In the genomic region with DNA sequence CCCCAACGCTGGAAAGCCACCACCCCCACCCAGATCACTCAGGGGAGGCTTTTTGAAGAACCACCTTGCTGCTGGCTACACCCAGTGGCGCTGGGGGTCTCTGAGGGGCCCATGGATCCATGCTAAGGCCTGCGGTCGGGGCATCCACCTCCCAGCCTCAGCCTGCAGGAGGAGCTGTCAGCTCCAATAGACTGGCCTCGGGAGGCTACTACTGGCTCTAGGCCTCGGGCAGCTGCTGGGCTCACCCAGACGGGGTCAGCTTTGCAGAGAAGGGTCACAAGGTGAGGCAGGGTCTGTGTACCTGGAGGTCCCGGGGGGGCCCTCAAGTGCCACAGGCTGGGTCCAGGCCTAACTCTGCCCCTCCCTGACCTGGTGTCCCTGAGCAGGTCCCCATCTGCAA, we compare ENCODE assay signal across 26 cellular contexts.
A peak's percentile ranks its signal among the peaks of the same experiment; 100 is the strongest.
DNase-seq lines count a peak whose midpoint lies in the region; ATAC-seq and TF ChIP-seq lines count a peak whose summit lies in the region.
"Had no signal": no experiment of that assay in that cellular context is flagged by ENCODE, and none has a peak within 500 bp of the region (broad histone marks: within the 10 kb centered on the region; RNA-seq: fewer than 3 reads in every experiment).

No MANE protein-coding gene starts in this region.

- H4K5ac ChIP-seq in mesendoderm (ENCODE audit: low read length) = no peak overlapping the region

- H2AFZ ChIP-seq in GM23338 = no peak overlapping the region

- H3K9me3 Mint-ChIP-seq in GM23338 (no peaks in the 10 kb centered on the region; the same call in 2 of the 3 replicates), chondrocyte (ENCODE audit: low read depth) (no peaks in the 10 kb centered on the region)

- no peaks in the 10 kb centered on the region for H3K79me1 ChIP-seq in mesendoderm (ENCODE audit: low read length)

- H3K56ac ChIP-seq in mesendoderm (ENCODE audit: low read length) = no peak overlapping the region

- no peak overlapping the region for H3K4ac ChIP-seq in mesendoderm (ENCODE audit: low read depth, low read length)

- H3K27ac Mint-ChIP-seq in GM23338 (no peak overlapping the region), chondrocyte (ENCODE audit: unreplicated experiment) (no peak overlapping the region)
- H3K27ac Mint-ChIP-seq: activated CD4-positive, alpha-beta T cell treated with anti-CD3 and anti-CD28 coated beads, Interleukin-2, amount 10 ng/mL, durations not matched to agents 24 days and 14 days; activated naive CD8-positive, alpha-beta T cell had no signal

- H3K4me1 Mint-ChIP-seq in GM23338 (peaks cover 2% of the 10 kb centered on the region; the same call in 1 of the 3 replicates), chondrocyte (ENCODE audit: low read depth) (no peaks in the 10 kb centered on the region)
- H3K4me1 Mint-ChIP-seq: activated CD4-positive, alpha-beta T cell treated with anti-CD3 and anti-CD28 coated beads, Interleukin-2, amount 10 ng/mL, durations not matched to agents 24 days and 14 days had no signal

- H3K4me2 ChIP-seq in GM23338 (no peak overlapping the region), mesendoderm (ENCODE audit: low read length) (no peak overlapping the region)

- H4K20me1 ChIP-seq in GM23338 (replicated peaks; ENCODE audit: insufficient read depth) = no peaks in the 10 kb centered on the region

- no peak overlapping the region for H3K9ac ChIP-seq in mesendoderm (ENCODE audit: low read length)

- H3K4me3 ChIP-seq in BE2C (ENCODE audit: low read depth, low read length) (no peak overlapping the region), GM23338 (no peak overlapping the region), mesendoderm (ENCODE audit: low read length) (no peak overlapping the region)
- H3K4me3 ChIP-seq: HAP-1, left ventricle myocardium inferior, prostate gland, stomach had no signal

- H3K4me1 ChIP-seq in BE2C (peaks cover 27% of the 10 kb centered on the region), GM23338 (ENCODE audit: insufficient read depth) (no peaks in the 10 kb centered on the region), mesendoderm (ENCODE audit: control insufficient read depth, low read depth, low read length) (no peaks in the 10 kb centered on the region)
- H3K4me1 ChIP-seq: HAP-1 had no signal

- H2BK120ac ChIP-seq in mesendoderm (ENCODE audit: low read depth, low read length) = no peak overlapping the region

- H3K79me2 ChIP-seq in GM23338 (replicated peaks; ENCODE audit: insufficient read depth) (no peaks in the 10 kb centered on the region), mesendoderm (ENCODE audit: control insufficient read depth, insufficient read depth, low read length) (no peaks in the 10 kb centered on the region)

- DNase-seq in BE2C = no peak
- DNase-seq in GM23338 (ENCODE audit: low spot score) = peak; percentile 56
- DNase-seq in chondrocyte (ENCODE audit: low spot score) = peak; percentile 81
- peak; percentile 22 for DNase-seq in mesendoderm
- no peak for DNase-seq in NCI-H345 treated with DMSO at 0.1 percent for 48 hours (lab: John Stamatoyannopoulos, UW; ENCODE audit: unreplicated experiment)
- DNase-seq in Ammon's horn (ENCODE audit: low spot score) = no peak
- no peak for DNase-seq in A172 (ENCODE audit: low spot score)
- DNase-seq in ACHN = no peak
- DNase-seq: activated CD4-positive, alpha-beta T cell treated with anti-CD3 and anti-CD28 coated beads, Interleukin-2, amount 10 ng/mL, durations not matched to agents 24 days and 14 days; activated CD8-positive, alpha-beta memory T cell treated with anti-CD3 and anti-CD28 coated beads for 24 hours; activated T-cell treated with anti-CD3 and anti-CD28 coated beads for 4 hours; aorta; effector CD4-positive, alpha-beta T cell; Kasumi-1; MV-4-11; NCI-H1436 treated with DMSO at 0.1 percent for 48 hours; NCI-H2081 treated with DMSO at 0.1 percent for 48 hours; NCI-H2227 treated with DMSO at 0.1 percent for 48 hours; stomach; SW 1271 had no signal

- in situ Hi-C loops in ACHN (cut with HindIII; ENCODE audit: low pct_ligation_motif_present, low pct_unique_long_range_greater_than_20kb, low sequenced_read_pairs) = no loop called here

- H3K36me3 ChIP-seq in BE2C = no peaks in the 10 kb centered on the region
- no peaks in the 10 kb centered on the region for H3K36me3 ChIP-seq in GM23338 (ENCODE audit: insufficient read depth)
- H3K36me3 ChIP-seq in mesendoderm (ENCODE audit: control insufficient read depth, insufficient read depth, low read length) = no peaks in the 10 kb centered on the region
- H3K36me3 ChIP-seq: HAP-1, left ventricle myocardium inferior, neutrophil, prostate gland, stomach had no signal

- H3K4me3 Mint-ChIP-seq in GM23338 (no peak overlapping the region), chondrocyte (ENCODE audit: unreplicated experiment) (no peak overlapping the region)
- H3K4me3 Mint-ChIP-seq: activated CD4-positive, alpha-beta T cell treated with anti-CD3 and anti-CD28 coated beads, Interleukin-2, amount 10 ng/mL, durations not matched to agents 24 days and 14 days; activated naive CD8-positive, alpha-beta T cell had no signal

- peak; percentile 40 for TF ChIP-seq CTCF in BE2C (IDR thresholded peaks at IDR 0.05; ENCODE audit: low read depth, low read length)
- peak; percentile 47 to 63 for TF ChIP-seq CTCF in GM23338 (conservative IDR thresholded peaks at IDR 0.05; ENCODE audit: low read depth in 2 of 2)
- TF ChIP-seq CTCF in chondrocyte (IDR thresholded peaks at IDR 0.05) = peak; percentile 22

- no peaks in the 10 kb centered on the region for H3K27me3 ChIP-seq in BE2C
- no peaks in the 10 kb centered on the region for H3K27me3 ChIP-seq in GM23338 (ENCODE audit: insufficient read depth)
- H3K27me3 ChIP-seq in mesendoderm (ENCODE audit: insufficient read depth, low read length, poor library complexity) = no peaks in the 10 kb centered on the region
- H3K27me3 ChIP-seq: neutrophil had no signal

- H4K8ac ChIP-seq in mesendoderm (ENCODE audit: low read depth, low read length) = no peak overlapping the region

- H3K9me2 ChIP-seq in GM23338 (ENCODE audit: insufficient read depth) = no peaks in the 10 kb centered on the region

- H3K27me3 Mint-ChIP-seq in GM23338 (ENCODE audit: insufficient read depth, low read depth, poor library complexity) (peaks cover 6% of the 10 kb centered on the region), chondrocyte (ENCODE audit: low read depth) (peaks cover 33% of the 10 kb centered on the region)
- H3K27me3 Mint-ChIP-seq: activated CD4-positive, alpha-beta T cell treated with anti-CD3 and anti-CD28 coated beads, Interleukin-2, amount 10 ng/mL, durations not matched to agents 24 days and 14 days; activated naive CD8-positive, alpha-beta T cell had no signal

- no peak overlapping the region for H3K18ac ChIP-seq in mesendoderm (ENCODE audit: low read length)

- H3K27ac ChIP-seq in GM23338 (ENCODE audit: low read depth) (no peak overlapping the region), mesendoderm (ENCODE audit: low read depth, low read length) (no peak overlapping the region)
- H3K27ac ChIP-seq: epithelial cell of prostate, left ventricle myocardium inferior, neutrophil, prostate gland had no signal

- H2BK5ac ChIP-seq in mesendoderm (ENCODE audit: low read length) = no peak overlapping the region

- H3K36me3 Mint-ChIP-seq in GM23338 (ENCODE audit: low read depth) (no peaks in the 10 kb centered on the region), chondrocyte (ENCODE audit: low read depth) (no peaks in the 10 kb centered on the region)
- H3K36me3 Mint-ChIP-seq: activated naive CD8-positive, alpha-beta T cell had no signal

- peak; percentile 96 for ATAC-seq in GM23338

- no CpG with 5 or more reads among the region's 8 CpGs for WGBS in mesendoderm (ENCODE audit: extremely low coverage, insufficient coverage, low lambda C conversion rate)

- peaks cover 6% of the 10 kb centered on the region for H3F3A ChIP-seq in GM23338 (replicated peaks; ENCODE audit: low read depth)

- no peak overlapping the region for H3K23ac ChIP-seq in mesendoderm (ENCODE audit: low read length)

- H2BK15ac ChIP-seq in mesendoderm (replicated peaks; ENCODE audit: low read depth) = no peak overlapping the region

- H3K9me3 ChIP-seq in BE2C = no peaks in the 10 kb centered on the region
- H3K9me3 ChIP-seq: HAP-1, left ventricle myocardium inferior, neutrophil, prostate gland, stomach had no signal

- H2AK5ac ChIP-seq in mesendoderm (ENCODE audit: low read length) = no peak overlapping the region

TF ChIP-seq in GM23338, 12 proteins besides CTCF, POLR2A, EP300 and RAD21 (continues in another document):
- TF ChIP-seq, protein P1, sequence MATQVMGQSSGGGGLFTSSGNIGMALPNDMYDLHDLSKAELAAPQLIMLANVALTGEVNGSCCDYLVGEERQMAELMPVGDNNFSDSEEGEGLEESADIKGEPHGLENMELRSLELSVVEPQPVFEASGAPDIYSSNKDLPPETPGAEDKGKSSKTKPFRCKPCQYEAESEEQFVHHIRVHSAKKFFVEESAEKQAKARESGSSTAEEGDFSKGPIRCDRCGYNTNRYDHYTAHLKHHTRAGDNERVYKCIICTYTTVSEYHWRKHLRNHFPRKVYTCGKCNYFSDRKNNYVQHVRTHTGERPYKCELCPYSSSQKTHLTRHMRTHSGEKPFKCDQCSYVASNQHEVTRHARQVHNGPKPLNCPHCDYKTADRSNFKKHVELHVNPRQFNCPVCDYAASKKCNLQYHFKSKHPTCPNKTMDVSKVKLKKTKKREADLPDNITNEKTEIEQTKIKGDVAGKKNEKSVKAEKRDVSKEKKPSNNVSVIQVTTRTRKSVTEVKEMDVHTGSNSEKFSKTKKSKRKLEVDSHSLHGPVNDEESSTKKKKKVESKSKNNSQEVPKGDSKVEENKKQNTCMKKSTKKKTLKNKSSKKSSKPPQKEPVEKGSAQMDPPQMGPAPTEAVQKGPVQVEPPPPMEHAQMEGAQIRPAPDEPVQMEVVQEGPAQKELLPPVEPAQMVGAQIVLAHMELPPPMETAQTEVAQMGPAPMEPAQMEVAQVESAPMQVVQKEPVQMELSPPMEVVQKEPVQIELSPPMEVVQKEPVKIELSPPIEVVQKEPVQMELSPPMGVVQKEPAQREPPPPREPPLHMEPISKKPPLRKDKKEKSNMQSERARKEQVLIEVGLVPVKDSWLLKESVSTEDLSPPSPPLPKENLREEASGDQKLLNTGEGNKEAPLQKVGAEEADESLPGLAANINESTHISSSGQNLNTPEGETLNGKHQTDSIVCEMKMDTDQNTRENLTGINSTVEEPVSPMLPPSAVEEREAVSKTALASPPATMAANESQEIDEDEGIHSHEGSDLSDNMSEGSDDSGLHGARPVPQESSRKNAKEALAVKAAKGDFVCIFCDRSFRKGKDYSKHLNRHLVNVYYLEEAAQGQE (IDR thresholded peaks at IDR 0.05; ENCODE audit: unreplicated experiment) = no peak
- no peak for TF ChIP-seq POLR2AphosphoS5 (IDR thresholded peaks at IDR 0.05; ENCODE audit: low read depth)

Comparison
In these comparisons a context has a peak if more than half of its experiments do, and no peak if none do; other contexts are left out.
1. DNase-seq: peak in GM23338 (single experiment), chondrocyte (single experiment) and mesendoderm (single experiment); none in BE2C (single experiment), NCI-H345 treated with DMSO at 0.1 percent for 48 hours (single experiment), Ammon's horn (single experiment), A172 (single experiment) and ACHN (single experiment).
2. Peak in every context shown above with its lines, with median percentiles within 50 percentile points of each other: CTCF ChIP-seq.